In the genomic region with DNA sequence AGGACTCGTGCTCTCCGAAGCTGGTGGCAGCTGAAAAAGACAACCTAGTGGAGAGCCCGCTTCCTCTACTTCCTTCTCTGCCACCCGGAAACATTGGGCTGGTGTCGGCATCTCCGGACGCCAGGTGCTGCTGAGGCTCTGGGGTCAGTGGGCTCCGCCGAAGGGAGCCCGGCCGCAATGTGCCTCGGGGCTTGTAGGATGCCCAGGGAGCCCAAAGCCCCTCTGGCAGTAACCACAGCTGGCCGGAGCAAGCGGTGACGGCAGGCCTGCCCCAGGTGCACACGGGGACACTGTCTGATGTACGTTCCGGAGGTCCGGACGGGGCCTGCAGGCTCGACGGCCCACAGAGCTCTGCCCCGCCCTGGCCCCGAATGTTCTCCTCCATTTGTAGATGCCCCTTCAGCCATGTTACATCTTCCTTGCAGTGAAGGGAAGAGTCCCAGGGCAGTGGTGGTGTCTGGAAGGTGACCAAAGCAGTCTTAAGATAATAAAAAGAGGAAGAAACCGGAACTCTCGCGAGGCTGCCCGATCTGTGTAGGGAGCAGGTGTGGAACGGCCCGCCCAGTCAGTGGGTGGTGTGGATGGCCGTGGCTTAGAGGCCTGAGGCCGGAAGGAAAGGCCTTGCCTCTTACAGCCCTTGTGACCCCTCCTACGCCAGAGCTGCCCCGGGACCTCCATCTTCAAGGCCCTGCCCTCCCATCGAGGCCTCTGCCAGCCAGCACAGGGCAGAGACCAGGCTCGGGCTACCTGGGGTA, we compare ENCODE assay signal across 29 cellular contexts.
"Had no signal": no experiment of that assay in that cellular context is flagged by ENCODE, and none has a peak within 500 bp of the region (broad histone marks: within the 10 kb centered on the region; RNA-seq: fewer than 3 reads in every experiment).

No MANE protein-coding gene starts in this region.

- ATAC-seq: activated naive CD4-positive, alpha-beta T cell treated with anti-CD3 and anti-CD28 coated beads, Interleukin-2, amount 50 U/mL, for 72 hours; activated naive CD8-positive, alpha-beta T cell treated with anti-CD3 and anti-CD28 coated beads, Interleukin-2, amount 50 U/mL, for 24 hours; activated T-cell treated with anti-CD3 and anti-CD28 coated beads, Interleukin-2, amount 50 U/mL, for 4 hours; body of pancreas; Panc1 had no signal

- H3K27ac ChIP-seq: ascending aorta, body of pancreas, RWPE1 had no signal

- H3K9me3 ChIP-seq: ascending aorta, body of pancreas, MG63 had no signal

- FAIRE-seq: bronchial epithelial cell had no signal

- DNase-seq: activated B cell treated with CpG ODN at 0.5 μM for 24 hours; activated CD4-positive, alpha-beta memory T cell treated with anti-CD3 and anti-CD28 coated beads for 36 hours; activated CD4-positive, alpha-beta T cell treated with anti-CD3 and anti-CD28 coated beads, Interleukin-2, amount 10 ng/mL, durations not matched to agents 7 days and 5 days; activated CD8-positive, alpha-beta memory T cell treated with anti-CD3 and anti-CD28 coated beads for 24 hours; activated effector memory CD4-positive, alpha-beta T cell treated with anti-CD3 and anti-CD28 coated beads, Interleukin-2, amount 50 U/mL, for 16 hours; activated naive CD4-positive, alpha-beta T cell treated with Interleukin-2 at 50 U/mL for 16 hours; activated naive CD8-positive, alpha-beta T cell treated with anti-CD3 and anti-CD28 coated beads, Interleukin-2, amount 50 U/mL, for 24 hours; activated T-cell treated with anti-CD3 and anti-CD28 coated beads, Interleukin-2, amount 50 U/mL, for 4 hours; amniotic stem cell; body of pancreas; central memory CD4-positive, alpha-beta T cell; MG63; MV-4-11; NCI-H1092 treated with DMSO at 0.1 percent for 48 hours; NCI-H1417 treated with DMSO at 0.1 percent for 48 hours; NCI-H1694; NCI-H2029; NCI-H2107; NCI-H2171 treated with DMSO at 0.1 percent for 48 hours; NCI-H226; NCI-H526; NCI-H774; SHP77 treated with DMSO at 0.1 percent for 48 hours; T-helper 2 cell had no signal

- H3K4me1 ChIP-seq: ascending aorta, body of pancreas had no signal

- H3K4me3 ChIP-seq: ascending aorta, body of pancreas, MG63 had no signal

- H3K27me3 ChIP-seq: ascending aorta, body of pancreas, MG63 had no signal
